1 cellular context compared by ENCODE assay signal in the genomic region with DNA sequence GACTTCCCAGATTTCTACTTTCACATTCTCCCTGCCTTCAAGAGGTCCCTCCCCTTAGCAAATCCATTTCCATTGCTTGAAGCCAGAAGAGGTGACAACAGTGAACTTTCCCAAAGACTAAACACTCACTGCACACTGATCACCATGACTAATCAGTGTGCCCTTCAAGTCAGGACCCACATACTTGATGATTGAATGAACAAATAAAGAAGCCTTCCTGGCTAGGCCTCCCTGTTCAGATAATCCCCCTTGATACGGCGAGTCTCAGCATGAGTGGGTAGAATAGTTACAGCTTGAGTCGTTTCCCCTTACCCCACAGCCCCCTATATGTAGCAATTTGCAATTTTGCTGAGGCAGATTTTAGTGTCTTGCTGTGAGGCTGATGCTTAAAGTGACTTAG.
TF ChIP-seq lines count a peak whose summit lies in the region.

No MANE protein-coding gene starts in this region.

TF ChIP-seq in IMR-90, 13 proteins besides CTCF, POLR2A, EP300 and RAD21 (continued from another document):
- peak; percentile 64; the same call in 1 of the 2 replicates for TF ChIP-seq NFE2L2 (IDR thresholded peaks at IDR 0.05; ENCODE audit: low read depth, low read length)
- TF ChIP-seq BHLHE40 (IDR thresholded peaks at IDR 0.05; ENCODE audit: low read depth, low read length), result peak; percentile 73
- no peak for TF ChIP-seq MXI1 (IDR thresholded peaks at IDR 0.05; ENCODE audit: borderline replicate concordance, low read depth, low read length)
TF ChIP-seq in IMR-90: peak in this region for 5.
